8 cellular contexts compared by ENCODE assay signal in the genomic region with DNA sequence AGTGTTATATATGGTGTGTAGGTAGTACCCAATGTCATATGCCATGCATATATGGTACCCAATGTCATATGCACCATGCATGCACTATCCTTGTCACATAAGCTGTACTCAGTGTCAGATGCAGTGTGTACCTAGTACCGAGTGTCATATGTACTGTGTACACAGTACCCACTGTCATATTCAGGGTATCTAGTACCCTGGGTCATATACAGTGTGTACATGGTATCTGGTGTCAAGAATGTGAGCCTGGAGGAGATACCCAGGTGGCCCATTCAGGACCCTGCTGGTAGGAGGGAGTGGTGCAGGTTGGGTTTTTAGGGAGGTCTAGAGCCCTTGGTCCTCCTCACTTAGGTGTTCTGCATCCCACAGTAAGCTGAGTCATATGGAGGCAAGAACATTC. TPM values are rescaled to one million over a fixed set of nuclear protein-coding genes. Genes with fewer than 3 reads are reported as not detected.
A peak's percentile ranks its signal among the peaks of the same experiment; 100 is the strongest.
DNase-seq lines count a peak whose midpoint lies in the region; ATAC-seq, FAIRE-seq and TF ChIP-seq lines count a peak whose summit lies in the region.

No MANE protein-coding gene starts in this region.

- peaks cover 2% of the 10 kb centered on the region for H3K9me3 Mint-ChIP-seq in astrocyte (ENCODE audit: unreplicated experiment)

- no peaks in the 10 kb centered on the region for H3K27me3 ChIP-seq in astrocyte (ENCODE audit: insufficient read depth, low read length)
- H3K27me3 ChIP-seq in mesenchymal stem cell (ENCODE audit: control insufficient read depth in 1 of 2, insufficient read depth in 1 of 2, low read length in 2 of 2) = no peaks in the 10 kb centered on the region
- peaks cover 0 to 3% (median 0%) of the 10 kb centered on the region in 4 donors for H3K27me3 ChIP-seq in upper lobe of left lung

- H2BK120ac ChIP-seq in mesenchymal stem cell (ENCODE audit: low read depth, low read length) = no peak overlapping the region

- H3K79me2 ChIP-seq in astrocyte (ENCODE audit: insufficient read depth, low read length) = peaks cover 69% of the 10 kb centered on the region

- peaks cover 40% of the 10 kb centered on the region for H3K4me1 ChIP-seq in astrocyte (ENCODE audit: insufficient read depth, low read length)
- peaks cover 14% of the 10 kb centered on the region for H3K4me1 ChIP-seq in mesenchymal stem cell (ENCODE audit: control insufficient read depth, insufficient read depth, low read depth, low read length)
- H3K4me1 ChIP-seq in upper lobe of left lung = peaks cover 26 to 38% (median 35%) of the 10 kb centered on the region in 4 donors

- H3K14ac ChIP-seq in mesenchymal stem cell (ENCODE audit: low read length in 2 of 2) = no peak overlapping the region

- H2BK12ac ChIP-seq in mesenchymal stem cell (ENCODE audit: low read length in 2 of 2) = no peak overlapping the region

- H2AFZ ChIP-seq in astrocyte (ENCODE audit: low read depth, low read length) (no peak overlapping the region), mesenchymal stem cell (ENCODE audit: low read depth, low read length) (no peak overlapping the region)

- H4K8ac ChIP-seq in mesenchymal stem cell (ENCODE audit: low read length) = no peak overlapping the region

- H3K9ac ChIP-seq in astrocyte (ENCODE audit: low read length) = no peak overlapping the region
- peak overlapping the region; percentile 91 for H3K9ac ChIP-seq in mesenchymal stem cell (ENCODE audit: low read length)

- peak overlapping the region; percentile 94 for H3K4me3 Mint-ChIP-seq in astrocyte (ENCODE audit: unreplicated experiment)

- DNase-seq in GM03348 (ENCODE audit: low spot score) (peak; percentile 28), SK-N-DZ (ENCODE audit: low spot score) (peak; percentile 69), astrocyte (ENCODE audit: low read depth) (no peak), mesenchymal stem cell (peak; percentile 41), upper lobe of left lung (no peak), SIG-M5 (lab: John Stamatoyannopoulos, UW) (no peak)

- H2BK15ac ChIP-seq in mesenchymal stem cell (ENCODE audit: low read depth, poor library complexity, severe bottlenecking) = no peak overlapping the region

- H3K4me1 Mint-ChIP-seq in astrocyte (ENCODE audit: low read depth, unreplicated experiment) = peaks cover 25% of the 10 kb centered on the region

- H3K18ac ChIP-seq in mesenchymal stem cell (ENCODE audit: low read depth in 1 of 2, low read length in 2 of 2) = no peak overlapping the region

- peak overlapping the region; percentile 81 for H3K4me3 ChIP-seq in astrocyte (ENCODE audit: insufficient read depth, low read depth, low read length)
- H3K4me3 ChIP-seq in mesenchymal stem cell (ENCODE audit: insufficient read depth in 1 of 2, low read depth in 1 of 2, low read length in 2 of 2) = peak overlapping the region in 1 of 2 experiments; percentile 99
- H3K4me3 ChIP-seq in upper lobe of left lung = peak overlapping the region in 3 of 4 donors; percentile 71 to 87 (median 84)

- H3K27ac ChIP-seq in astrocyte (ENCODE audit: low read depth, low read length) (peak overlapping the region; percentile 11), mesenchymal stem cell (ENCODE audit: low read length, poor library complexity, severe bottlenecking) (no peak overlapping the region), upper lobe of left lung (peak overlapping the region in 2 of 4 donors; percentile 95 to 98)

- H4K91ac ChIP-seq in mesenchymal stem cell (ENCODE audit: low read length) = no peak overlapping the region

- no peaks in the 10 kb centered on the region for H3K27me3 Mint-ChIP-seq in astrocyte (ENCODE audit: low read depth, unreplicated experiment)

- H3K36me3 ChIP-seq in astrocyte (ENCODE audit: insufficient read depth, low read length) (no peaks in the 10 kb centered on the region), mesenchymal stem cell (ENCODE audit: control insufficient read depth in 1 of 2, insufficient read depth in 2 of 2, low read depth in 1 of 2, low read length in 2 of 2) (no peaks in the 10 kb centered on the region), upper lobe of left lung (no peaks in the 10 kb centered on the region)

- ATAC-seq in HG02678 (IDR thresholded peaks at IDR 0.05; ENCODE audit: unreplicated experiment) = peak; percentile 18
- peak in 1 of 2 donors; percentile 49 for ATAC-seq in upper lobe of left lung (ENCODE audit: low FRiP score in 2 of 2)
- ATAC-seq in HG02870 (IDR thresholded peaks at IDR 0.05; ENCODE audit: unreplicated experiment) = no peak

- H3K27ac Mint-ChIP-seq in astrocyte (ENCODE audit: unreplicated experiment) = no peak overlapping the region

- no peak for FAIRE-seq in astrocyte (lab: Jason Lieb, UNC)

- H2BK5ac ChIP-seq in mesenchymal stem cell (ENCODE audit: low read depth, low read length, poor library complexity, severe bottlenecking) = no peak overlapping the region

- peaks cover 54% of the 10 kb centered on the region for H4K20me1 ChIP-seq in astrocyte (ENCODE audit: insufficient read depth, low read length)

- peak overlapping the region; percentile 92 for H3K4me2 ChIP-seq in astrocyte (ENCODE audit: low read length)
- H3K4me2 ChIP-seq in mesenchymal stem cell (ENCODE audit: low read length, poor library complexity, severe bottlenecking) = peak overlapping the region; percentile 80

- no peak overlapping the region for H2AK5ac ChIP-seq in mesenchymal stem cell (ENCODE audit: low read length, severe bottlenecking)

- H3K36me3 Mint-ChIP-seq in astrocyte (ENCODE audit: low read depth, unreplicated experiment) = no peaks in the 10 kb centered on the region

- TF ChIP-seq POLR2A in upper lobe of left lung (IDR thresholded peaks at IDR 0.05) = no peak

- no peak overlapping the region for H3K23ac ChIP-seq in mesenchymal stem cell (ENCODE audit: low read length in 2 of 2)

- no peaks in the 10 kb centered on the region for H3K9me3 ChIP-seq in astrocyte (ENCODE audit: insufficient read depth, low read depth, low read length)
- no peaks in the 10 kb centered on the region for H3K9me3 ChIP-seq in mesenchymal stem cell (ENCODE audit: control insufficient read depth, low read length)
- H3K9me3 ChIP-seq in upper lobe of left lung = no peaks in the 10 kb centered on the region

- H3K4ac ChIP-seq in mesenchymal stem cell (ENCODE audit: low read depth in 1 of 2, low read length in 2 of 2) = no peak overlapping the region

- peaks cover 1% of the 10 kb centered on the region for H3K79me1 ChIP-seq in mesenchymal stem cell (replicated peaks; ENCODE audit: low read length, poor library complexity, severe bottlenecking)

- no peak for TF ChIP-seq EP300 in upper lobe of left lung (IDR thresholded peaks at IDR 0.05)

- 100% methylated on average over 1 of the region's 1 CpG for WGBS in mesenchymal stem cell
- 80 to 89% methylated on average over 1 of the region's 1 CpG for WGBS in upper lobe of left lung, 2 donors

- peak; percentile 48 for TF ChIP-seq CTCF in astrocyte (IDR thresholded peaks at IDR 0.05; ENCODE audit: insufficient read depth, low read depth, low read length)
- TF ChIP-seq CTCF in upper lobe of left lung (IDR thresholded peaks at IDR 0.05) = peak in 5 of 6 experiments; percentile 11 to 44 (median 26)

RNA-seq across cellular contexts. Expression of gene ZMYND11, which starts 1.8 kb away (rescaled TPM):
- polyA plus RNA-seq in SK-N-DZ (2014; cell fraction: cytosol; rRNA removed) = 37.0 and 41.4 TPM in 2 replicates
- 42.4 and 46.0 TPM in 2 replicates for polyA plus RNA-seq in SK-N-DZ (2014; cell fraction: nucleus; rRNA removed)
- 37.9 and 40.1 TPM in 2 replicates for total RNA-seq in astrocyte
- 35.4 TPM for polyA plus RNA-seq in mesenchymal stem cell (2013, experiment 1 of 2)
- 35.2 TPM for polyA plus RNA-seq in mesenchymal stem cell (2013, experiment 2 of 2)
- total RNA-seq in upper lobe of left lung = 10 to 100 TPM; 46.1 to 76.5 (median 63.4) TPM

Comparison
In these comparisons a context has a peak if more than half of its experiments do, and no peak if none do; other contexts are left out.
1. DNase-seq: peak in GM03348 (single experiment), SK-N-DZ (single experiment) and mesenchymal stem cell (single experiment); none in astrocyte (single experiment), upper lobe of left lung (0 of 2) and SIG-M5 (single experiment).